ENCODE assay signal across 9 cellular contexts in genomic region chr6:56841751-56842150, GRCh38.
A peak's percentile ranks its signal among the peaks of the same experiment; 100 is the strongest.
DNase-seq lines count a peak whose midpoint lies in the region; ATAC-seq, FAIRE-seq and TF ChIP-seq lines count a peak whose summit lies in the region.
"Had no signal": no experiment of that assay in that cellular context is flagged by ENCODE, and none has a peak within 500 bp of the region (broad histone marks: within the 10 kb centered on the region; RNA-seq: fewer than 3 reads in every experiment).

No MANE protein-coding gene starts in this region.

- no peaks in the 10 kb centered on the region for H3K27me3 ChIP-seq in SK-N-SH (ENCODE audit: insufficient read depth)
- peaks cover 8 to 16% of the 10 kb centered on the region in 2 experiments; a peak in 4 of 5 replicates for H3K27me3 ChIP-seq in K562 (ENCODE audit: control insufficient read depth in 2 of 2, insufficient read depth in 2 of 2, low read length in 2 of 2)
- no peaks in the 10 kb centered on the region for H3K27me3 ChIP-seq in layer of hippocampus (ENCODE audit: control insufficient read depth, insufficient read depth, low read length)
- peaks cover 48% of the 10 kb centered on the region for H3K27me3 ChIP-seq in transverse colon

- H3K9me3 ChIP-seq in SK-N-SH (no peaks in the 10 kb centered on the region), K562 (replicated peaks; ENCODE audit: control insufficient read depth, insufficient read depth, low read depth, low read length) (no peaks in the 10 kb centered on the region), transverse colon (no peaks in the 10 kb centered on the region)

- WGBS in SK-N-SH (ENCODE audit: low lambda C conversion rate), result 14% methylated on average over 1 of the region's 1 CpG
- 0% methylated on average over 1 of the region's 1 CpG for WGBS in K562 (ENCODE audit: insufficient coverage, low coverage, missing lambda C conversion rate)
- WGBS in transverse colon (ENCODE audit: low coverage in 1 of 2), 2 donors, result 18 to 38% methylated on average over 1 of the region's 1 CpG

- H3K9ac ChIP-seq in SK-N-SH, result peak overlapping the region; percentile 92
- H3K9ac ChIP-seq in K562 (ENCODE audit: insufficient read depth in 1 of 2, low read depth in 2 of 2, low read length in 2 of 2), result no peak overlapping the region

- no peaks in the 10 kb centered on the region for H3K36me3 Mint-ChIP-seq in CD14-positive monocyte

- no peak for FAIRE-seq in K562 (lab: Jason Lieb, UNC)

- H3K27me3 Mint-ChIP-seq in CD14-positive monocyte (ENCODE audit: low read depth in 3 of 3), result peaks cover 8 to 12% (median 10%) of the 10 kb centered on the region in 3 donors

- H3K27ac ChIP-seq in SK-N-SH (ENCODE audit: low read depth in 2 of 2, low read length in 1 of 2) (peak overlapping the region in 1 of 2 experiments; percentile 82; a peak in 2 of 4 replicates), K562 (ENCODE audit: extremely low read depth, low read depth, low read length) (no peak overlapping the region), layer of hippocampus (ENCODE audit: low read depth, low read length) (peak overlapping the region; percentile 5), transverse colon (peak overlapping the region; percentile 21 to 88 (median 84))
- H3K27ac ChIP-seq: 22Rv1 had no signal

- H3K27ac Mint-ChIP-seq in CD14-positive monocyte, result no peak overlapping the region

- TF ChIP-seq POLR2A in K562 (conservative IDR thresholded peaks at IDR 0.05), result no peak
- TF ChIP-seq POLR2A in transverse colon (IDR thresholded peaks at IDR 0.05), result no peak

- intact Hi-C loops in K562 (cut with micrococcal nuclease), result loop anchor here (10.0 kb wide), 1 partner anchor 487 kb away; no protein-coding TSS in a partner anchor
- intact Hi-C loops in transverse colon (cut with DNase I; ENCODE audit: low total_unique reads), result loop anchor here (5.0 to 10.0 kb wide), 2 partner anchors 77 to 1009 kb away; no protein-coding TSS in a partner anchor
- intact Hi-C loops in CD14-positive monocyte (cut with micrococcal nuclease), result no loop called here

- POLR2A ChIA-PET in SK-N-SH (lab: Yijun Ruan, JAX), result interaction anchor here (0.8 kb wide), 1 partner anchor 10 kb away, joined by 3 read pairs; no protein-coding TSS in a partner anchor
- POLR2A ChIA-PET in K562 (lab: Yijun Ruan, JAX), result no interaction called here

- CTCF ChIA-PET in SK-N-SH (lab: Yijun Ruan, JAX) (interaction anchor here (0.7 to 3.8 kb wide), 6 partner anchors 10 to 233 kb away, joined by 3 to 16 read pairs (median 4); no protein-coding TSS in a partner anchor), K562 (lab: Yijun Ruan, JAX; ENCODE audit: low intra/inter-chr PET ratio) (no interaction called here)

- H3K4me2 ChIP-seq in SK-N-SH (peak overlapping the region; percentile 80), K562 (ENCODE audit: insufficient read depth, low read length) (no peak overlapping the region)

- TF ChIP-seq EP300 in SK-N-SH (IDR thresholded peaks at IDR 0.05; ENCODE audit: borderline replicate concordance in 1 of 2, low read depth in 1 of 2, low read length in 1 of 2), result no peak
- no peak for TF ChIP-seq EP300 in K562 (IDR thresholded peaks at IDR 0.05; ENCODE audit: low read length)
- no peak for TF ChIP-seq EP300 in transverse colon (IDR thresholded peaks at IDR 0.05; ENCODE audit: low read depth)

- peaks cover 41% of the 10 kb centered on the region for H3F3A ChIP-seq in SK-N-SH (replicated peaks; ENCODE audit: insufficient read depth)

- no peak for TF ChIP-seq RAD21 in SK-N-SH (IDR thresholded peaks at IDR 0.05; ENCODE audit: low read length)
- TF ChIP-seq RAD21 in K562 (CRISPR knock-in tag; conservative IDR thresholded peaks at IDR 0.05 in 1 of 2, IDR thresholded peaks at IDR 0.05 in 1 of 2), result no peak

- no peak for DNase-seq in SK-N-SH
- DNase-seq in K562 (ENCODE audit: extremely low read depth in 1 of 4, low spot score in 3 of 4), result no peak
- no peak for DNase-seq in transverse colon
- no peak for DNase-seq in HT-29 (ENCODE audit: low spot score)
- no peak for DNase-seq in CD14-positive monocyte (ENCODE audit: low spot score)

- peaks cover 38% of the 10 kb centered on the region for H3K4me1 Mint-ChIP-seq in CD14-positive monocyte

- no TSS peak for BruUV-seq in K562 (replicated peaks; lab: Mats Ljungman, UMichigan)

- peaks cover 90% of the 10 kb centered on the region for H3K79me2 ChIP-seq in SK-N-SH (ENCODE audit: insufficient read depth)
- no peaks in the 10 kb centered on the region for H3K79me2 ChIP-seq in K562 (ENCODE audit: control insufficient read depth, insufficient read depth, low read length)

- H3K9me3 Mint-ChIP-seq in CD14-positive monocyte, result no peaks in the 10 kb centered on the region

- H3K4me1 ChIP-seq in SK-N-SH (ENCODE audit: control insufficient read depth in 1 of 2, insufficient read depth in 2 of 2, low read depth in 1 of 2, low read length in 1 of 2) (peaks cover 17 to 23% of the 10 kb centered on the region in 2 experiments; a peak in 3 of 4 replicates), K562 (replicated peaks in 1 of 2; ENCODE audit: control insufficient read depth in 2 of 2, insufficient read depth in 2 of 2, low read length in 2 of 2) (peaks cover 0 to 13% of the 10 kb centered on the region in 2 experiments; a peak in 3 of 5 replicates), transverse colon (peaks cover 0 to 31% (median 12%) of the 10 kb centered on the region in 4 donors)

- peak overlapping the region; percentile 80 to 95 for H3K4me3 ChIP-seq in SK-N-SH (ENCODE audit: low read depth in 2 of 2, low read length in 1 of 2)
- no peak overlapping the region for H3K4me3 ChIP-seq in K562
- peak overlapping the region in 2 of 4 donors; percentile 57 to 71 for H3K4me3 ChIP-seq in transverse colon

- H3K9me1 ChIP-seq in K562 (ENCODE audit: control insufficient read depth, insufficient read depth, low read length), result no peaks in the 10 kb centered on the region

- ATAC-seq in SK-N-SH treated with all-trans-retinoic acid at 6 μM for 48 hours (no peak), K562 (no peak), HG03521 (IDR thresholded peaks at IDR 0.05; ENCODE audit: unreplicated experiment) (no peak)

- no peak overlapping the region for H3K4me3 Mint-ChIP-seq in CD14-positive monocyte

- H4K20me1 ChIP-seq in SK-N-SH (ENCODE audit: insufficient read depth) (peaks cover 52% of the 10 kb centered on the region), K562 (replicated peaks; ENCODE audit: control insufficient read depth, insufficient read depth, low read length) (peaks cover 6% of the 10 kb centered on the region; the same call in 1 of the 2 replicates)

- no peak for TF ChIP-seq CTCF in SK-N-SH (IDR thresholded peaks at IDR 0.05)
- no peak for TF ChIP-seq CTCF in K562 (IDR thresholded peaks at IDR 0.05 in 2 of 3, conservative IDR thresholded peaks at IDR 0.05 in 1 of 3; ENCODE audit: insufficient read depth in 2 of 3, low read depth in 1 of 3, low read length in 3 of 3)
- no peak for TF ChIP-seq CTCF in transverse colon (IDR thresholded peaks at IDR 0.05)
- TF ChIP-seq CTCF in CD14-positive monocyte (IDR thresholded peaks at IDR 0.05), result no peak

- in situ Hi-C loops in K562 (cut with MboI) (no loop called here), transverse colon (cut with MboI; ENCODE audit: low pct_ligation_motif_present in 1 of 4, low pct_unique_long_range_greater_than_20kb in 1 of 4, low sequenced_read_pairs in 3 of 4) (loop anchor here in 2 of 4 donors (10.0 to 25.0 kb wide), 2 partner anchors 129 to 197 kb away; partner anchors contain the start of gene DST (in 1 of the 2))

- H3K36me3 ChIP-seq in SK-N-SH (replicated peaks in 1 of 2; ENCODE audit: control insufficient read depth in 1 of 2, insufficient read depth in 2 of 2, low read length in 1 of 2), result peaks cover 0 to 2% of the 10 kb centered on the region in 2 experiments
- no peaks in the 10 kb centered on the region for H3K36me3 ChIP-seq in K562 (ENCODE audit: control insufficient read depth, insufficient read depth, low read length)
- H3K36me3 ChIP-seq in transverse colon, result no peaks in the 10 kb centered on the region

- H2AFZ ChIP-seq in SK-N-SH (ENCODE audit: low read depth), result no peak overlapping the region
- H2AFZ ChIP-seq in K562 (ENCODE audit: low read depth, low read length), result no peak overlapping the region

- no peaks in the 10 kb centered on the region for H3K9me2 ChIP-seq in SK-N-SH

TF ChIP-seq in SK-N-SH, 30 proteins besides CTCF, POLR2A, EP300 and RAD21:
- TF ChIP-seq MEF2A (IDR thresholded peaks at IDR 0.05; ENCODE audit: borderline replicate concordance, low read depth) (no peak), FOSL2 (IDR thresholded peaks at IDR 0.05; ENCODE audit: borderline replicate concordance, low read depth) (no peak), FOXM1 (IDR thresholded peaks at IDR 0.05; ENCODE audit: low read depth) (no peak), SIN3A (IDR thresholded peaks at IDR 0.05; ENCODE audit: borderline replicate concordance, low read depth, low read length) (no peak)
TF ChIP-seq in SK-N-SH: peak in this region for 0.

TF ChIP-seq in SK-N-SH treated with all-trans-retinoic acid at 6 μM for 48 hours, 23 proteins besides CTCF, POLR2A, EP300 and RAD21 (continues in another document):
- no peak for TF ChIP-seq ZC3H10 (CRISPR knock-in tag; IDR thresholded peaks at IDR 0.05)

TF ChIP-seq in K562, 482 proteins besides CTCF, POLR2A, EP300 and RAD21 (continues in another document):
- no peak for TF ChIP-seq MLX (CRISPR knock-in tag; conservative IDR thresholded peaks at IDR 0.05)
- TF ChIP-seq ZNF165 (CRISPR knock-in tag; IDR thresholded peaks at IDR 0.05; ENCODE audit: borderline replicate concordance), result no peak
- TF ChIP-seq ZNF639 (CRISPR knock-in tag; conservative IDR thresholded peaks at IDR 0.05 in 1 of 2, IDR thresholded peaks at IDR 0.05 in 1 of 2), result no peak
- TF ChIP-seq CBX8 (IDR thresholded peaks at IDR 0.05; ENCODE audit: borderline replicate concordance, extremely low read depth, low read depth, low read length, poor library complexity, severe bottlenecking), result peak; percentile 74
- TF ChIP-seq TCFL5 (CRISPR knock-in tag; conservative IDR thresholded peaks at IDR 0.05), result no peak
- TF ChIP-seq DDX20 (tag; IDR thresholded peaks at IDR 0.05; ENCODE audit: low read depth), result no peak
- no peak for TF ChIP-seq ZNF184 (CRISPR knock-in tag; IDR thresholded peaks at IDR 0.05)

Comparison
In these comparisons a context has a peak if more than half of its experiments do, and no peak if none do; other contexts are left out.
1. intact Hi-C loops: an anchor here in K562 (10.0 kb wide) and transverse colon (5.0 to 10.0 kb wide); none called in CD14-positive monocyte.